Comparison of ENCODE assay signal across 1 cellular context in genomic region chr19:45717131-45717982, GRCh38.
A peak's percentile ranks its signal among the peaks of the same experiment; 100 is the strongest.
TF ChIP-seq lines count a peak whose summit lies in the region.

No MANE protein-coding gene starts in this region.

TF ChIP-seq in HepG2, 621 proteins besides CTCF, POLR2A, EP300 and RAD21 (continued from another document and continues in another):
- TF ChIP-seq ZHX1 (CRISPR knock-in tag; IDR thresholded peaks at IDR 0.05; ENCODE audit: low read depth) (peak; percentile 68; the same call in 1 of the 2 replicates), ZNF547 (CRISPR knock-in tag; IDR thresholded peaks at IDR 0.05) (no peak), KMT2B (CRISPR knock-in tag; IDR thresholded peaks at IDR 0.05) (0 out of 2 replicates have a peak, but pooled peaks have one; percentile 33), SRSF1 (optimal IDR thresholded peaks at IDR 0.05; ENCODE audit: low read depth, low read length) (peak; percentile 25), ZNF570 (CRISPR knock-in tag; IDR thresholded peaks at IDR 0.05; ENCODE audit: borderline replicate concordance) (no peak), FUBP1 (CRISPR knock-in tag; IDR thresholded peaks at IDR 0.05; ENCODE audit: borderline replicate concordance) (0 out of 2 replicates have a peak, but pooled peaks have one; percentile 30), ZNF597 (CRISPR knock-in tag; IDR thresholded peaks at IDR 0.05) (no peak), ZNF292 (CRISPR knock-in tag; IDR thresholded peaks at IDR 0.05; ENCODE audit: borderline replicate concordance, low read depth) (no peak; the same call in 1 of the 2 replicates), SNRNP70 (IDR thresholded peaks at IDR 0.05; ENCODE audit: low read depth, low read length) (no peak), CBX1 (IDR thresholded peaks at IDR 0.05; ENCODE audit: low read depth) (peak; percentile 66), ZNF501 (CRISPR knock-in tag; IDR thresholded peaks at IDR 0.05) (peak; percentile 56; the same call in 1 of the 2 replicates), CHD2 (IDR thresholded peaks at IDR 0.05; ENCODE audit: low read depth, low read length) (no peak), ZNF382 (CRISPR knock-in tag; IDR thresholded peaks at IDR 0.05; ENCODE audit: borderline replicate concordance) (no peak), ZNF12 (CRISPR knock-in tag; IDR thresholded peaks at IDR 0.05) (no peak), SOX6 (IDR thresholded peaks at IDR 0.05) (no peak), SOX6 (CRISPR knock-in tag; IDR thresholded peaks at IDR 0.05) (peak; percentile 62; the same call in 1 of the 2 replicates), THAP8 (CRISPR knock-in tag; IDR thresholded peaks at IDR 0.05; ENCODE audit: borderline replicate concordance) (no peak), ARHGAP35 (CRISPR knock-in tag; IDR thresholded peaks at IDR 0.05; ENCODE audit: borderline replicate concordance) (no peak), STAT6 (CRISPR knock-in tag; IDR thresholded peaks at IDR 0.05; ENCODE audit: borderline replicate concordance) (no peak; the same call in 1 of the 2 replicates), ZFP82 (CRISPR knock-in tag; IDR thresholded peaks at IDR 0.05; ENCODE audit: borderline replicate concordance) (0 out of 2 replicates have a peak, but pooled peaks have one; percentile 36), NR3C1 (CRISPR knock-in tag; IDR thresholded peaks at IDR 0.05) (no peak), EZH2 (conservative IDR thresholded peaks at IDR 0.05; ENCODE audit: low read depth, low read length) (no peak), HNF1B (CRISPR knock-in tag; IDR thresholded peaks at IDR 0.05) (peak; percentile 90), ZNF619 (CRISPR knock-in tag; IDR thresholded peaks at IDR 0.05) (no peak), ZNF790 (CRISPR knock-in tag; IDR thresholded peaks at IDR 0.05; ENCODE audit: borderline replicate concordance) (no peak), SRSF4 (IDR thresholded peaks at IDR 0.05; ENCODE audit: low read depth, low read length, poor library complexity, severe bottlenecking) (no peak), NCOA1 (CRISPR knock-in tag; IDR thresholded peaks at IDR 0.05) (no peak)
- TF ChIP-seq, protein P1, sequence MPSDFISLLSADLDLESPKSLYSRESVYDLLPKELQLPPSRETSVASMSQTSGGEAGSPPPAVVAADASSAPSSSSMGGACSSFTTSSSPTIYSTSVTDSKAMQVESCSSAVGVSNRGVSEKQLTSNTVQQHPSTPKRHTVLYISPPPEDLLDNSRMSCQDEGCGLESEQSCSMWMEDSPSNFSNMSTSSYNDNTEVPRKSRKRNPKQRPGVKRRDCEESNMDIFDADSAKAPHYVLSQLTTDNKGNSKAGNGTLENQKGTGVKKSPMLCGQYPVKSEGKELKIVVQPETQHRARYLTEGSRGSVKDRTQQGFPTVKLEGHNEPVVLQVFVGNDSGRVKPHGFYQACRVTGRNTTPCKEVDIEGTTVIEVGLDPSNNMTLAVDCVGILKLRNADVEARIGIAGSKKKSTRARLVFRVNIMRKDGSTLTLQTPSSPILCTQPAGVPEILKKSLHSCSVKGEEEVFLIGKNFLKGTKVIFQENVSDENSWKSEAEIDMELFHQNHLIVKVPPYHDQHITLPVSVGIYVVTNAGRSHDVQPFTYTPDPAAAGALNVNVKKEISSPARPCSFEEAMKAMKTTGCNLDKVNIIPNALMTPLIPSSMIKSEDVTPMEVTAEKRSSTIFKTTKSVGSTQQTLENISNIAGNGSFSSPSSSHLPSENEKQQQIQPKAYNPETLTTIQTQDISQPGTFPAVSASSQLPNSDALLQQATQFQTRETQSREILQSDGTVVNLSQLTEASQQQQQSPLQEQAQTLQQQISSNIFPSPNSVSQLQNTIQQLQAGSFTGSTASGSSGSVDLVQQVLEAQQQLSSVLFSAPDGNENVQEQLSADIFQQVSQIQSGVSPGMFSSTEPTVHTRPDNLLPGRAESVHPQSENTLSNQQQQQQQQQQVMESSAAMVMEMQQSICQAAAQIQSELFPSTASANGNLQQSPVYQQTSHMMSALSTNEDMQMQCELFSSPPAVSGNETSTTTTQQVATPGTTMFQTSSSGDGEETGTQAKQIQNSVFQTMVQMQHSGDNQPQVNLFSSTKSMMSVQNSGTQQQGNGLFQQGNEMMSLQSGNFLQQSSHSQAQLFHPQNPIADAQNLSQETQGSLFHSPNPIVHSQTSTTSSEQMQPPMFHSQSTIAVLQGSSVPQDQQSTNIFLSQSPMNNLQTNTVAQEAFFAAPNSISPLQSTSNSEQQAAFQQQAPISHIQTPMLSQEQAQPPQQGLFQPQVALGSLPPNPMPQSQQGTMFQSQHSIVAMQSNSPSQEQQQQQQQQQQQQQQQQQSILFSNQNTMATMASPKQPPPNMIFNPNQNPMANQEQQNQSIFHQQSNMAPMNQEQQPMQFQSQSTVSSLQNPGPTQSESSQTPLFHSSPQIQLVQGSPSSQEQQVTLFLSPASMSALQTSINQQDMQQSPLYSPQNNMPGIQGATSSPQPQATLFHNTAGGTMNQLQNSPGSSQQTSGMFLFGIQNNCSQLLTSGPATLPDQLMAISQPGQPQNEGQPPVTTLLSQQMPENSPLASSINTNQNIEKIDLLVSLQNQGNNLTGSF (CRISPR knock-in tag; IDR thresholded peaks at IDR 0.05) = 0 out of 2 replicates have a peak, but pooled peaks have one; percentile 12
- TF ChIP-seq, protein P2, sequence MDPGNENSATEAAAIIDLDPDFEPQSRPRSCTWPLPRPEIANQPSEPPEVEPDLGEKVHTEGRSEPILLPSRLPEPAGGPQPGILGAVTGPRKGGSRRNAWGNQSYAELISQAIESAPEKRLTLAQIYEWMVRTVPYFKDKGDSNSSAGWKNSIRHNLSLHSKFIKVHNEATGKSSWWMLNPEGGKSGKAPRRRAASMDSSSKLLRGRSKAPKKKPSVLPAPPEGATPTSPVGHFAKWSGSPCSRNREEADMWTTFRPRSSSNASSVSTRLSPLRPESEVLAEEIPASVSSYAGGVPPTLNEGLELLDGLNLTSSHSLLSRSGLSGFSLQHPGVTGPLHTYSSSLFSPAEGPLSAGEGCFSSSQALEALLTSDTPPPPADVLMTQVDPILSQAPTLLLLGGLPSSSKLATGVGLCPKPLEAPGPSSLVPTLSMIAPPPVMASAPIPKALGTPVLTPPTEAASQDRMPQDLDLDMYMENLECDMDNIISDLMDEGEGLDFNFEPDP (CRISPR knock-in tag; conservative IDR thresholded peaks at IDR 0.05) = no peak
